11 cellular contexts compared by ENCODE assay signal in the genomic region with DNA sequence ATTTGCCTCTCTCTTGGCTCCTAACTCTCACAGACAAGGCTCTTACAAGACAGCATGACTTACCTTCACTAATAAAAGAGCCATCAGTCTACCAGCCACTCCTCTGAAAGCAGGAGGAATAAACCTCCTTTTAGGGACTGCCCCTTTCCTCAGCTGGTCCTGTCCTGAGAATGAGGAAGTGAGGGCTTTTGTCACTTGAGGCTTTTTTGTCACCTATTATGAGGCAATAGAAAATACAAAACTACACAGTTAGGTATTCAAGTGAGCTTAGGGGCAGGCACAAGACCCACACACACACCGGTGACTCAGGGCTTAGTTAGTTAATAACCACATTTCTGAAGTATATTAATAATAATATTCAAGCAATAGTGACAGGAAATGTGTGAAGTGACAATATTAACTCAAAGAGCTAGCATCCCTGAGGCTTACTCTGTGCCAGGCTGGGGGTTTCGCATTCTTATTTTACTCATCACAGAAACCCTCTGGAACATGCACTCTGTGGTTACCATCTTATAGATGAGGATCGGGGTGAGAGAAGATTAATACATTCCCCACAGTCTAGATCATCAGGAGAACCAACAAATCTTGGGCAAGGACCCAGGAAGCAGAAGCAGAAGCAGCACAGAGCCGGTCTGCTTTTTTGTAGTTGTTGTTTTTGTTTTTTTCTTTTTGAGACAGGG.
DNase-seq lines count a peak whose midpoint lies in the region; ATAC-seq and TF ChIP-seq lines count a peak whose summit lies in the region.
"Had no signal": no experiment of that assay in that cellular context is flagged by ENCODE, and none has a peak within 500 bp of the region (broad histone marks: within the 10 kb centered on the region; RNA-seq: fewer than 3 reads in every experiment).

No MANE protein-coding gene starts in this region.

- H3K9ac ChIP-seq in mesendoderm (ENCODE audit: low read length) = no peak overlapping the region

- H3K27me3 ChIP-seq in mesendoderm (ENCODE audit: insufficient read depth, low read length, poor library complexity) (no peaks in the 10 kb centered on the region), foreskin keratinocyte (no peaks in the 10 kb centered on the region), right cardiac atrium (ENCODE audit: control insufficient read depth, insufficient read depth) (no peaks in the 10 kb centered on the region)
- H3K27me3 ChIP-seq: ascending aorta, ovary had no signal

- H3K79me2 ChIP-seq in mesendoderm (ENCODE audit: control insufficient read depth, insufficient read depth, low read length) = peaks cover 6% of the 10 kb centered on the region

- no peak overlapping the region for H2BK5ac ChIP-seq in mesendoderm (ENCODE audit: low read length)

- H3K4me2 ChIP-seq in mesendoderm (ENCODE audit: low read length) = no peak overlapping the region

- H2BK15ac ChIP-seq in mesendoderm (replicated peaks; ENCODE audit: low read depth) = no peak overlapping the region

- no peak overlapping the region for H4K5ac ChIP-seq in mesendoderm (ENCODE audit: low read length)

- WGBS in mesendoderm (ENCODE audit: extremely low coverage, insufficient coverage, low lambda C conversion rate) = no CpG with 5 or more reads among the region's 4 CpGs
- WGBS in right cardiac atrium = 66% methylated on average over 4 of the region's 4 CpGs

- no peak overlapping the region for H3K56ac ChIP-seq in mesendoderm (ENCODE audit: low read length)

- no peak overlapping the region for H2AK5ac ChIP-seq in mesendoderm (ENCODE audit: low read length)

- no peaks in the 10 kb centered on the region for H3K36me3 ChIP-seq in mesendoderm (ENCODE audit: control insufficient read depth, insufficient read depth, low read length)
- H3K36me3 ChIP-seq: ascending aorta, ovary had no signal

- H3K27ac ChIP-seq in mesendoderm (ENCODE audit: low read depth, low read length) (no peak overlapping the region), foreskin keratinocyte (no peak overlapping the region), right cardiac atrium (ENCODE audit: low read length) (no peak overlapping the region)
- H3K27ac ChIP-seq: ascending aorta, ovary had no signal

- no peak overlapping the region for H3K4ac ChIP-seq in mesendoderm (ENCODE audit: low read depth, low read length)

- ATAC-seq in GM18511 (IDR thresholded peaks at IDR 0.05; ENCODE audit: unreplicated experiment) = peak; percentile 62
- peak; percentile 79 for ATAC-seq in HG03159 (IDR thresholded peaks at IDR 0.05; ENCODE audit: unreplicated experiment)
- no peak for ATAC-seq in foreskin keratinocyte
- ATAC-seq in GM21447 (IDR thresholded peaks at IDR 0.05; ENCODE audit: unreplicated experiment) = no peak
- no peak for ATAC-seq in HG02870 (IDR thresholded peaks at IDR 0.05; ENCODE audit: unreplicated experiment)
- no peak for ATAC-seq in right cardiac atrium

- no peak for TF ChIP-seq CTCF in WI38 (IDR thresholded peaks at IDR 0.05; ENCODE audit: low read depth, low read length)
- no peak for TF ChIP-seq CTCF in foreskin keratinocyte (conservative IDR thresholded peaks at IDR 0.05)

- H2BK120ac ChIP-seq in mesendoderm (ENCODE audit: low read depth, low read length) = no peak overlapping the region

- H3K4me3 ChIP-seq in WI38 (ENCODE audit: low read depth, low read length) = peak overlapping the region; percentile 19
- no peak overlapping the region for H3K4me3 ChIP-seq in mesendoderm (ENCODE audit: low read length)
- H3K4me3 ChIP-seq in right cardiac atrium (ENCODE audit: low read length) = no peak overlapping the region
- H3K4me3 ChIP-seq: ascending aorta, ovary had no signal

- DNase-seq in mesendoderm (peak; percentile 40), foreskin keratinocyte (no peak), right cardiac atrium (no peak)
- DNase-seq: hypothalamus, ovary had no signal

- peaks cover 4% of the 10 kb centered on the region for H3K4me1 ChIP-seq in mesendoderm (ENCODE audit: control insufficient read depth, low read depth, low read length)
- no peaks in the 10 kb centered on the region for H3K4me1 ChIP-seq in foreskin keratinocyte
- H3K4me1 ChIP-seq in right cardiac atrium (ENCODE audit: control insufficient read depth, insufficient read depth, low read length) = no peaks in the 10 kb centered on the region
- H3K4me1 ChIP-seq: ascending aorta had no signal

- no peaks in the 10 kb centered on the region for H3K9me3 ChIP-seq in right cardiac atrium (ENCODE audit: control insufficient read depth, low read length)
- H3K9me3 ChIP-seq: ascending aorta, ovary had no signal

- H4K8ac ChIP-seq in mesendoderm (ENCODE audit: low read depth, low read length) = no peak overlapping the region

- intact Hi-C loops in right cardiac atrium (cut with DNase I) = no loop called here

- H3K18ac ChIP-seq in mesendoderm (ENCODE audit: low read length) = no peak overlapping the region

- H3K23ac ChIP-seq in mesendoderm (ENCODE audit: low read length) = no peak overlapping the region

- H3K79me1 ChIP-seq in mesendoderm (ENCODE audit: low read length) = peaks cover 2% of the 10 kb centered on the region

Comparison
In these comparisons a context has a peak if more than half of its experiments do, and no peak if none do; other contexts are left out.
1. ATAC-seq: peak in GM18511 (single experiment) and HG03159 (single experiment); none in foreskin keratinocyte (single experiment), GM21447 (single experiment), HG02870 (single experiment) and right cardiac atrium (0 of 2).